Comparison of ENCODE assay signal across 8 cellular contexts in the genomic region with DNA sequence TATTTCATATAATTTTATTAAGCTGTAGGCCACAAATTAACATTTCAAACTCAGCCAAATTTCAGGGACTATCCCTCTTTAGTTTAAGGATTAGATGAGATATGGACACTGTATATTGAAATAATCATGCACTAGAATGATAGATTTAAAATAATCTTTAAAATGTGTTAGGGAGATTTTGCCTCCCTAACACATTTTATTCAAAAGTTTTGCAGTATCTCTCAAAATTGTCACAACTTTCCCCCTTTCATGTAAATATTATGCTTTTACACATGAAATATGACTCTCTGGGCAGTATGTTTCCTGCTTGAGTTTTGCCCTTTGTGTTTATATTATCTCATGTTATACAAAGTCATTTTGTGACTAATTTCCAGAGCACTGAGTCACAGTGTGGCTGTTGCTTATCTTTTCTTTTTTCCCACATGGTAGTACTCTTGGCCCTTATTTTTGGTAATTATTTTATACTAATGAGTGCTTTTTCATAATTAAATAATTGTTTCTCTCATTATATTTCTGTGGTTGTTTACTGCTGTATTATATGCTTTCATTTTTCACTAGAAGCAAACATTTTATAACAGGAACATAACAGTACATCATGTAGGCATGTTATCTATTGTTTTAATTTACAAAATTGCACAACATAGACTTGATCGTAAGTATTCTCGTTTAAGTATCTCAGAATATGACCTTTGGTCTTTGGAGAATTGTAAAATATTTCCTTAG. TPM values are rescaled to one million over a fixed set of nuclear protein-coding genes. Genes with fewer than 3 reads are reported as not detected.
DNase-seq lines count a peak whose midpoint lies in the region; ATAC-seq and TF ChIP-seq lines count a peak whose summit lies in the region.

No MANE protein-coding gene starts in this region.

- peak overlapping the region; percentile 65 for H3K4me3 ChIP-seq in PC-3 (ENCODE audit: low read length)
- peak overlapping the region; percentile 51 to 73 (median 60) for H3K4me3 ChIP-seq in gastrocnemius medialis
- no peak overlapping the region for H3K4me3 ChIP-seq in H7 (ENCODE audit: insufficient read depth, low read depth, low read length)

- TF ChIP-seq POLR2A in gastrocnemius medialis (IDR thresholded peaks at IDR 0.05), result no peak

- no peaks in the 10 kb centered on the region for H4K20me1 ChIP-seq in PC-3 (ENCODE audit: low read length)

- CTCF ChIA-PET in PC-3 (lab: Charles Lee), result no interaction called here

- H3K9me2 ChIP-seq in PC-3 (replicated peaks; ENCODE audit: low read length), result no peaks in the 10 kb centered on the region

- no peak for TF ChIP-seq CTCF in PC-3 (conservative IDR thresholded peaks at IDR 0.05; ENCODE audit: low read depth, low read length)
- no peak for TF ChIP-seq CTCF in gastrocnemius medialis (IDR thresholded peaks at IDR 0.05 in 4 of 5, conservative IDR thresholded peaks at IDR 0.05 in 1 of 5)

- peak overlapping the region; percentile 77 for H3K4me2 ChIP-seq in PC-3 (ENCODE audit: low read length)

- in situ Hi-C loops in gastrocnemius medialis (cut with MboI; ENCODE audit: low sequenced_read_pairs in 4 of 4), result no loop called here

- no peaks in the 10 kb centered on the region for H3F3A ChIP-seq in PC-3 (ENCODE audit: low read length, unreplicated experiment)

- peak; percentile 70 for ATAC-seq in GM18858 (IDR thresholded peaks at IDR 0.05; ENCODE audit: unreplicated experiment)
- ATAC-seq in PC-3, result peak; percentile 89
- ATAC-seq in gastrocnemius medialis, result no peak

- POLR2A ChIA-PET in PC-3 (lab: Charles Lee; ENCODE audit: unreplicated experiment), result no interaction called here

- no peak overlapping the region for H2AFZ ChIP-seq in PC-3 (ENCODE audit: low read length)

- H3K27me3 ChIP-seq in PC-3 (ENCODE audit: low read length) (no peaks in the 10 kb centered on the region), gastrocnemius medialis (no peaks in the 10 kb centered on the region), H7 (ENCODE audit: control insufficient read depth, insufficient read depth, low read length) (no peaks in the 10 kb centered on the region)

- H3K9me3 ChIP-seq in PC-3 (ENCODE audit: low read length) (no peaks in the 10 kb centered on the region), gastrocnemius medialis (no peaks in the 10 kb centered on the region)

- DNase-seq in PC-3, result peak; percentile 86
- DNase-seq in fibroblast of peridontal ligament (ENCODE audit: extremely low read depth), result peak; percentile 72
- no peak for DNase-seq in gastrocnemius medialis
- DNase-seq in H7, result no peak
- no peak for DNase-seq in caudate nucleus (lab: John Stamatoyannopoulos, UW)
- no peak for DNase-seq in NCI-H524 treated with DMSO at 0.1 percent for 48 hours (lab: John Stamatoyannopoulos, UW)
- no peak for DNase-seq in OCI-M2 (lab: John Stamatoyannopoulos, UW; ENCODE audit: unreplicated experiment)

- intact Hi-C loops in PC-3 (cut with micrococcal nuclease), result loop anchor here (1.0 to 2.0 kb wide), 2 partner anchors 23 to 52 kb away; no protein-coding TSS in a partner anchor
- intact Hi-C loops in gastrocnemius medialis (cut with DNase I; ENCODE audit: low total_unique reads), result no loop called here

- H3K36me3 ChIP-seq in PC-3 (ENCODE audit: low read depth, low read length), result no peaks in the 10 kb centered on the region; the same call in 1 of the 2 replicates
- no peaks in the 10 kb centered on the region for H3K36me3 ChIP-seq in gastrocnemius medialis
- H3K36me3 ChIP-seq in H7 (replicated peaks; ENCODE audit: control insufficient read depth, insufficient read depth, low read length), result no peaks in the 10 kb centered on the region

- peak overlapping the region; percentile 89 for H3K9ac ChIP-seq in PC-3 (ENCODE audit: low read length)

- BruUV-seq in PC-3 (replicated peaks; lab: Mats Ljungman, UMichigan), result TSS peak; percentile 51

- H3K27ac ChIP-seq in PC-3 (ENCODE audit: low read length), result peak overlapping the region; percentile 94
- peak overlapping the region; percentile 71 to 85 (median 78) for H3K27ac ChIP-seq in gastrocnemius medialis
- H3K27ac ChIP-seq in caudate nucleus (ENCODE audit: low read depth, low read length), result no peak overlapping the region

- peaks cover 51% of the 10 kb centered on the region for H3K79me2 ChIP-seq in PC-3 (ENCODE audit: low read length)

- H3K4me1 ChIP-seq in PC-3 (ENCODE audit: insufficient read depth, low read length), result peaks cover 57% of the 10 kb centered on the region
- peaks cover 0 to 12% of the 10 kb centered on the region in 2 donors for H3K4me1 ChIP-seq in gastrocnemius medialis

RNA-seq across cellular contexts. Expression of a gene that starts 1.1 kb away (rescaled TPM):
- total RNA-seq in PC-3 (2014; rRNA removed) (15.0 and 16.0 TPM in 2 replicates), gastrocnemius medialis (10 to 100 TPM; 30.7 to 91.5 (median 54.7) TPM)
- 17.1 and 17.8 TPM in 2 replicates for total RNA-seq in H7 (2014; rRNA removed; shearing (Covaris generic))

Comparison
In these comparisons a context has a peak if more than half of its experiments do, and no peak if none do; other contexts are left out.
1. ATAC-seq: peak in GM18858 (single experiment) and PC-3 (single experiment); none in gastrocnemius medialis (0 of 2).
2. DNase-seq: peak in PC-3 (single experiment) and fibroblast of peridontal ligament (single experiment); none in gastrocnemius medialis (0 of 2), H7 (single experiment), caudate nucleus (0 of 61), NCI-H524 treated with DMSO at 0.1 percent for 48 hours (single experiment) and OCI-M2 (single experiment).